Comparison of ENCODE assay signal across 8 cellular contexts in the genomic region with DNA sequence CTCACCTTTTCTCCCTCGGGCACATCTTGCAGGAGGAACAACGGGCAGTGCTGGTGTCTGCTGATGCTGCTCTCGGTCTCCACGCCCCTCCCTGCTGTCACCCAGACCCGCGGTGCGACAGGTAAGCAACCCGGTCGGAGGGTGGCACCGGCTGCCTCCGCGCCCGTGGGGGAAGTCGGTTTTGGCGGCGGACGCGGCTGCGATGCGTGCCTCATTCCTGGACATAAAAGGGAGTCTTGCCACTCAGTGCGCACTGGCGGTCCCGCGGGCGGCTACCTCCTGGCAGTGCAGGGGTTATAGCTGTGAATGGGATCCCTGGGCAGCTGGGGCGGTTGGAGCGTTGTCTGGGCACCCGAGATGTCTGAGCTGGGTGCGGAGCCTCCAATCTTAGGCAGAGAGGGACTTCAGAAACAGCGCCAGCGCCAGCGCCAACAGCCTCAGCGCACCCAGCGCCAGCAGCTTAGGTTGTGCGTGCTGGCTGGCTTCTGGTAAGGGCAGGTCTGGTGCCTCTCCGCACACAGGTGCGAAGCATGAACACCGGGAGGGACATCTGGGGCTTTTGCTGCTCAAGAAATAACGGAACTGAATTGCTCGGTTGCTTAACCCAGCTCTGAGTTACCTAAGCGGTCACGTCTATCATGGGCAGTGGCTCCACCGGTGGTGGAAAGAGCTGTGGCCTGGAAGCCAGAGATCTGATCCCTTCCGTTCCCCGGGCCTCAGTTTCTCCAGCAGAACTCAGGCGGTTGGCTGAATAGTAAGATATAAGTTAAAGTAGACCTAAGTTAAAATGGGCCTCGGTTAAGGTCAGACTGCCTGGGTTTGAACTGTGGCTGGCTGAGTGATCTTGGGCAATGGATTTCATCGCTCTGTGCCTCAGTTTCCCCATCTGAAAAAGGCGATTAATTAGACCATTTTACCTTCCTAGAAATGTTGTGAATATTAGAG. TPM values are rescaled to one million over a fixed set of nuclear protein-coding genes. Genes with fewer than 3 reads are reported as not detected.
DNase-seq lines count a peak whose midpoint lies in the region; FAIRE-seq and TF ChIP-seq lines count a peak whose summit lies in the region.

No MANE protein-coding gene starts in this region.

- no peak overlapping the region for H2BK5ac ChIP-seq in H1 (ENCODE audit: low read depth, low read length)

- peak overlapping the region; percentile 93 to 97 for H3K4me2 ChIP-seq in H1 (ENCODE audit: insufficient read depth in 1 of 2, low read depth in 2 of 2, low read length in 2 of 2)
- peak overlapping the region; percentile 96 for H3K4me2 ChIP-seq in neural progenitor cell

- H3K36me3 ChIP-seq in H1 (ENCODE audit: control insufficient read depth in 2 of 4, insufficient read depth in 4 of 4, low read length in 3 of 4) (no peaks in the 10 kb centered on the region; a peak in 1 of 8 replicates), neural progenitor cell (no peaks in the 10 kb centered on the region)

- H3K9me3 ChIP-seq in H1 (ENCODE audit: insufficient read depth in 2 of 2, low read depth in 1 of 2, low read length in 1 of 2) = no peaks in the 10 kb centered on the region
- no peaks in the 10 kb centered on the region for H3K9me3 ChIP-seq in neural progenitor cell (ENCODE audit: low read depth)

- H3K4me3 Mint-ChIP-seq in CD14-positive monocyte = peak overlapping the region; percentile 64 to 92
- H3K4me3 Mint-ChIP-seq in neural progenitor cell = peak overlapping the region; percentile 89

- peak overlapping the region; percentile 57; the same call in 1 of the 2 replicates for H4K8ac ChIP-seq in H1 (ENCODE audit: extremely low read depth, insufficient read depth, low read length)

- no peak overlapping the region for H2BK120ac ChIP-seq in H1 (replicated peaks; ENCODE audit: low read depth, low read length)

- peak overlapping the region; percentile 60; the same call in 1 of the 2 replicates for H2BK12ac ChIP-seq in H1 (ENCODE audit: low read depth, low read length)

- FAIRE-seq in H1 (lab: Jason Lieb, UNC) = no peak

- H4K91ac ChIP-seq in H1 (replicated peaks; ENCODE audit: insufficient read length, low read length) = no peak overlapping the region

- DNase-seq in CD14-positive monocyte (ENCODE audit: low spot score) (no peak), NB4 (ENCODE audit: low read depth) (peak; percentile 7), H1 (ENCODE audit: low read depth in 1 of 2, low spot score in 2 of 2) (peak in 1 of 2 experiments; percentile 67), neural progenitor cell (ENCODE audit: low spot score) (peak; percentile 49), HT-29 (ENCODE audit: low spot score) (no peak), foreskin melanocyte (no peak), globus pallidus (ENCODE audit: low spot score) (no peak), superior temporal gyrus (ENCODE audit: extremely low spot score) (no peak)

- H3K9ac ChIP-seq in H1 (replicated peaks in 1 of 4; ENCODE audit: extremely low read depth in 1 of 4, low read depth in 3 of 4, low read length in 3 of 4) = peak overlapping the region in 1 of 4 experiments; percentile 20; a peak in 3 of 7 replicates
- no peak overlapping the region for H3K9ac ChIP-seq in neural progenitor cell

- no peak overlapping the region for H4K5ac ChIP-seq in H1 (ENCODE audit: insufficient read length, low read depth, low read length)

- H3K79me2 ChIP-seq in H1 (ENCODE audit: control insufficient read depth in 1 of 2, insufficient read depth in 2 of 2, low read length in 2 of 2) = no peaks in the 10 kb centered on the region
- H3K79me2 ChIP-seq in neural progenitor cell (ENCODE audit: low read depth) = no peaks in the 10 kb centered on the region

- H4K20me1 ChIP-seq in H1 (replicated peaks in 1 of 2; ENCODE audit: control insufficient read depth in 1 of 2, insufficient read depth in 2 of 2, low read length in 2 of 2) = peaks cover 0 to 6% of the 10 kb centered on the region in 2 experiments
- H4K20me1 ChIP-seq in neural progenitor cell (ENCODE audit: low read depth) = no peaks in the 10 kb centered on the region

- POLR2A ChIA-PET in H1 (lab: Charles Lee; ENCODE audit: partially characterized antibody) = no interaction called here

- peak overlapping the region; percentile 49; the same call in 1 of the 2 replicates for H2BK15ac ChIP-seq in H1 (ENCODE audit: low read length)

- 0 out of 2 replicates have a peak overlapping the region, but pooled peaks have one; percentile 25 for H2BK20ac ChIP-seq in H1 (ENCODE audit: low read length)

- no peak overlapping the region for H3K14ac ChIP-seq in H1 (ENCODE audit: insufficient read length)

- WGBS in H1 (ENCODE audit: extremely low coverage in 1 of 2, insufficient coverage in 1 of 2, insufficient read length in 1 of 2, insufficient replicate concordance in 2 of 2, low coverage in 1 of 2, low lambda C conversion rate in 2 of 2, missing lambda C conversion rate in 1 of 2), 2 experiments = 13% methylated on average over 49 of the region's 49 CpGs; no CpG with 5 or more reads in 1 of the 2 experiments

- H2AK5ac ChIP-seq in H1 (ENCODE audit: low read depth, low read length) = no peak overlapping the region

- peaks cover 53 to 68% (median 59%) of the 10 kb centered on the region in 3 donors for H3K27me3 Mint-ChIP-seq in CD14-positive monocyte (ENCODE audit: low read depth in 3 of 3)
- peaks cover 60% of the 10 kb centered on the region for H3K27me3 Mint-ChIP-seq in neural progenitor cell (ENCODE audit: insufficient read depth, low read depth)

- H3K56ac ChIP-seq in H1 (replicated peaks; ENCODE audit: insufficient read length, low read depth, low read length) = no peak overlapping the region

- H3K27ac Mint-ChIP-seq in CD14-positive monocyte (no peak overlapping the region), neural progenitor cell (no peak overlapping the region)

- peak overlapping the region; percentile 89; the same call in 1 of the 2 replicates for H2AFZ ChIP-seq in H1 (ENCODE audit: low read length)
- H2AFZ ChIP-seq in neural progenitor cell (replicated peaks) = peak overlapping the region; percentile 99

- peaks cover 10% of the 10 kb centered on the region; the same call in 1 of the 2 replicates for H3K23me2 ChIP-seq in H1 (ENCODE audit: low read depth, low read length)

- no peaks in the 10 kb centered on the region for H3K79me1 ChIP-seq in H1 (ENCODE audit: low read depth, low read length)

- H3K9me3 Mint-ChIP-seq in CD14-positive monocyte = peaks cover 0 to 10% (median 0%) of the 10 kb centered on the region in 7 donors
- H3K9me3 Mint-ChIP-seq in neural progenitor cell = no peaks in the 10 kb centered on the region

- CTCF ChIA-PET in H1 (lab: Charles Lee; ENCODE audit: partially characterized antibody) = interaction anchor here (0.8 to 3.5 kb wide), 8 partner anchors 10 to 197 kb away, joined by 3 to 20 read pairs (median 4); no protein-coding TSS in a partner anchor

- no peak overlapping the region for H3K4me3 ChIP-seq in NB4 (ENCODE audit: low read depth, low read length)
- peak overlapping the region; percentile 40 to 70 (median 66) for H3K4me3 ChIP-seq in H1 (ENCODE audit: extremely low read depth in 1 of 4, insufficient read depth in 2 of 4, low read depth in 3 of 4, low read length in 4 of 4)
- peak overlapping the region; percentile 67 for H3K4me3 ChIP-seq in neural progenitor cell

- H3K36me3 Mint-ChIP-seq in CD14-positive monocyte = no peaks in the 10 kb centered on the region
- no peaks in the 10 kb centered on the region for H3K36me3 Mint-ChIP-seq in neural progenitor cell

- H3K27me3 ChIP-seq in H1 (replicated peaks in 1 of 4; ENCODE audit: control insufficient read depth in 3 of 4, extremely low read depth in 1 of 4, insufficient read depth in 3 of 4, low read length in 3 of 4) = peaks cover 22 to 46% (median 41%) of the 10 kb centered on the region in 4 experiments
- peaks cover 70% of the 10 kb centered on the region for H3K27me3 ChIP-seq in neural progenitor cell

- peak overlapping the region; percentile 73; the same call in 1 of the 2 replicates for H3K18ac ChIP-seq in H1 (ENCODE audit: extremely low read depth, low read length)

- H3K4me1 Mint-ChIP-seq in CD14-positive monocyte = peaks cover 18% of the 10 kb centered on the region
- H3K4me1 Mint-ChIP-seq in neural progenitor cell = peaks cover 5% of the 10 kb centered on the region

- H3F3A ChIP-seq in neural progenitor cell (ENCODE audit: low read depth) = peaks cover 10% of the 10 kb centered on the region

- TF ChIP-seq RAD21 in H1 (IDR thresholded peaks at IDR 0.05 in 1 of 2, conservative IDR thresholded peaks at IDR 0.05 in 1 of 2; ENCODE audit: low read depth in 2 of 2, low read length in 2 of 2) = no peak

- TF ChIP-seq POLR2A in NB4 (IDR thresholded peaks at IDR 0.05; ENCODE audit: extremely low read depth, insufficient read length) = no peak
- TF ChIP-seq POLR2A in H1 (IDR thresholded peaks at IDR 0.05; ENCODE audit: control extremely low read depth in 1 of 2, low read depth in 2 of 2, low read length in 2 of 2) = no peak

- no peak for TF ChIP-seq CTCF in CD14-positive monocyte (IDR thresholded peaks at IDR 0.05)
- no peak for TF ChIP-seq CTCF in NB4 (IDR thresholded peaks at IDR 0.05; ENCODE audit: low read depth, low read length)
- no peak for TF ChIP-seq CTCF in H1 (IDR thresholded peaks at IDR 0.05; ENCODE audit: control extremely low read depth in 1 of 3, insufficient read depth in 1 of 3, low read depth in 1 of 3, low read length in 3 of 3)
- TF ChIP-seq CTCF in neural progenitor cell (IDR thresholded peaks at IDR 0.05) = no peak

- TF ChIP-seq EP300 in H1 (IDR thresholded peaks at IDR 0.05; ENCODE audit: borderline replicate concordance in 1 of 2, low read depth in 2 of 2, low read length in 2 of 2) = no peak

- no peak overlapping the region for H3K4ac ChIP-seq in H1 (replicated peaks; ENCODE audit: insufficient read length, low read depth, low read length)

- H3K23ac ChIP-seq in H1 (ENCODE audit: insufficient read length) = no peak overlapping the region

- H3K27ac ChIP-seq in H1 (ENCODE audit: low read depth, low read length) (no peak overlapping the region), neural progenitor cell (no peak overlapping the region)

- peaks cover 4 to 9% (median 4%) of the 10 kb centered on the region in 4 experiments; a peak in 5 of 7 replicates for H3K4me1 ChIP-seq in H1 (replicated peaks in 1 of 4; ENCODE audit: control insufficient read depth in 3 of 4, insufficient read depth in 4 of 4, low read length in 3 of 4)
- peaks cover 9% of the 10 kb centered on the region for H3K4me1 ChIP-seq in neural progenitor cell

- intact Hi-C loops in CD14-positive monocyte (cut with micrococcal nuclease) = no loop called here

RNA-seq across cellular contexts. Expression of a gene that starts 0.7 kb away (rescaled TPM):
- under 1 TPM; 0.11 to 0.14 TPM for polyA plus RNA-seq in CD14-positive monocyte
- 0.08 and 0.15 TPM in 2 replicates for total RNA-seq in H1 (2021; fragmentation: NEBNext Ultra II Directional; extraction: Animal tissue kit (Norgen Biotek cat#: 25700))
- polyA plus RNA-seq in H1 (2011; rRNA removed) = 0.12 and 0.19 TPM in 2 replicates
- 0.13 TPM for polyA plus RNA-seq in H1 (2011; cell fraction: cytosol; rRNA removed)
- 1.2 TPM for polyA plus RNA-seq in H1 (2011; cell fraction: nucleus; rRNA removed)
- 0.08 to 0.29 TPM (median 0.09 TPM) in 3 of 4 replicates, not detected in the other for polyA plus RNA-seq in H1 (2012, experiment 1 of 2)
- 0.07 TPM for polyA plus RNA-seq in H1 (2012, experiment 2 of 2)
- polyA plus RNA-seq in H1 (2013, experiment 1 of 2) = 0.06 TPM
- polyA plus RNA-seq in H1 (2013, experiment 2 of 2) = 0.07 TPM
- polyA minus RNA-seq in H1 (2011; rRNA and poly(A)+ RNA removed) = 0.24 and 0.41 TPM in 2 replicates
- not detected for polyA minus RNA-seq in H1 (2011; cell fraction: cytosol; rRNA and poly(A)+ RNA removed)
- polyA minus RNA-seq in H1 (2011; cell fraction: nucleus; rRNA and poly(A)+ RNA removed) = 0.30 TPM
- total RNA-seq in neural progenitor cell (ENCODE audit: low replicate concordance) = 0.71 and 3.2 TPM in 2 replicates
- not detected in 2 replicates for total RNA-seq in HT-29 (2014; rRNA removed; shearing (Covaris generic))

Comparison
In these comparisons a context has a peak if more than half of its experiments do, and no peak if none do; other contexts are left out.
1. DNase-seq: peak in NB4 (single experiment) and neural progenitor cell (single experiment); none in CD14-positive monocyte (single experiment), HT-29 (single experiment), foreskin melanocyte (single experiment), globus pallidus (single experiment) and superior temporal gyrus (single experiment).